ENCODE assay signal across 16 cellular contexts in the genomic region with DNA sequence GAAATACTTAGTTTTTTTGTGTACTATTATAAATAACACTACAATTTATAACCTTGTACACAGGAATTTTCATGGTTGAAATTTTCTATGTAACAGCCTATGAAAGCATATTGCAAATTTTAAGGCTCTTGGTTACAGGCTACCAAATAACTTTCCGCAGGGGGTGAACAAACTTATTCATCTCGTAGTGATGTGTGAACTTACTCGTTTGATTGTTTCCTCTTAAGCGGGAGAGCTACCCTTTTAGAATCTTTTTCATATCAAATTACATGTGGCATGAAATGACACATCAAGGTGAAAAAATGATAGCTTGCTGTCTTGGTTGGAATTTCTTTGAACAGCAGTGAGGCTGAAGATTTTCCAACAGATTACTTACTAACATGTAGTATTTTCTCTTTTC.
DNase-seq lines count a peak whose midpoint lies in the region; ATAC-seq and TF ChIP-seq lines count a peak whose summit lies in the region.
"Had no signal": no experiment of that assay in that cellular context is flagged by ENCODE, and none has a peak within 500 bp of the region (broad histone marks: within the 10 kb centered on the region; RNA-seq: fewer than 3 reads in every experiment).

No MANE protein-coding gene starts in this region.

- H2AFZ ChIP-seq in Karpas-422 (ENCODE audit: low read length) (0 out of 2 replicates have a peak overlapping the region, but pooled peaks have one; percentile 17), parathyroid adenoma (no peak overlapping the region)
- H2AFZ ChIP-seq: GM23248 had no signal

- H3K9me2 ChIP-seq in Karpas-422 (replicated peaks; ENCODE audit: insufficient read depth, low read length): no peaks in the 10 kb centered on the region

- H3K9me3 ChIP-seq in Karpas-422 (ENCODE audit: low read length) (no peaks in the 10 kb centered on the region), parathyroid adenoma (ENCODE audit: control insufficient read depth, low read length) (no peaks in the 10 kb centered on the region), HAP-1 (no peaks in the 10 kb centered on the region)
- H3K9me3 ChIP-seq: A549, Caco-2 had no signal

- H3K4me3 Mint-ChIP-seq in activated T-cell treated with anti-CD3 and anti-CD28 coated beads, Interleukin-2, amount 50 U/mL, for 72 hours: peak overlapping the region; percentile 29 to 44
- H3K4me3 Mint-ChIP-seq: CD4-positive, alpha-beta T cell had no signal

- H3K36me3 ChIP-seq in Karpas-422 (ENCODE audit: insufficient read depth, low read length) (no peaks in the 10 kb centered on the region), parathyroid adenoma (ENCODE audit: control insufficient read depth, insufficient read depth, low read length) (no peaks in the 10 kb centered on the region), HAP-1 (replicated peaks) (no peaks in the 10 kb centered on the region)

- ATAC-seq in activated T-cell treated with anti-CD3 and anti-CD28 coated beads, Interleukin-2, amount 50 U/mL, for 72 hours (replicated peaks in 1 of 2): peak in 1 of 2 donors; percentile 27
- ATAC-seq: A549, HepG2 had no signal

- no peaks in the 10 kb centered on the region for H4K20me1 ChIP-seq in Karpas-422 (ENCODE audit: insufficient read depth, low read depth, low read length)

- peaks cover 0 to 1% of the 10 kb centered on the region in 2 donors for H3K9me3 Mint-ChIP-seq in activated T-cell treated with anti-CD3 and anti-CD28 coated beads, Interleukin-2, amount 50 U/mL, for 72 hours
- H3K9me3 Mint-ChIP-seq: CD4-positive, alpha-beta T cell had no signal

- H3K79me2 ChIP-seq in Karpas-422 (ENCODE audit: low read length) (no peaks in the 10 kb centered on the region), parathyroid adenoma (no peaks in the 10 kb centered on the region)

- H3K9ac ChIP-seq in Karpas-422 (ENCODE audit: low read length) (no peak overlapping the region), parathyroid adenoma (no peak overlapping the region)
- H3K9ac ChIP-seq: GM23248 had no signal

- H3K4me3 ChIP-seq in Karpas-422 (ENCODE audit: low read length) (no peak overlapping the region), parathyroid adenoma (ENCODE audit: low read depth, low read length) (peak overlapping the region; percentile 23), HAP-1 (no peak overlapping the region)
- H3K4me3 ChIP-seq: A549, GM23248 had no signal

- no peaks in the 10 kb centered on the region for H3K27me3 ChIP-seq in Karpas-422 (ENCODE audit: low read length)
- no peaks in the 10 kb centered on the region for H3K27me3 ChIP-seq in parathyroid adenoma (ENCODE audit: control insufficient read depth, insufficient read depth, low read length)
- H3K27me3 ChIP-seq in HAP-1 (ENCODE audit: low read depth): no peaks in the 10 kb centered on the region

- no peaks in the 10 kb centered on the region for H3K36me3 Mint-ChIP-seq in activated T-cell treated with anti-CD3 and anti-CD28 coated beads, Interleukin-2, amount 50 U/mL, for 72 hours (ENCODE audit: insufficient read depth in 2 of 2)

- no peak for TF ChIP-seq CTCF in parathyroid adenoma (IDR thresholded peaks at IDR 0.05)

- H3K27me3 Mint-ChIP-seq in activated T-cell treated with anti-CD3 and anti-CD28 coated beads, Interleukin-2, amount 50 U/mL, for 72 hours (ENCODE audit: low read depth): no peaks in the 10 kb centered on the region
- H3K27me3 Mint-ChIP-seq: CD4-positive, alpha-beta T cell had no signal

- in situ Hi-C loops in HAP-1 (cut with MboI; ENCODE audit: low sequenced_read_pairs): no loop called here

- H3K27ac Mint-ChIP-seq in activated T-cell treated with anti-CD3 and anti-CD28 coated beads, Interleukin-2, amount 50 U/mL, for 72 hours: no peak overlapping the region
- H3K27ac Mint-ChIP-seq: CD4-positive, alpha-beta T cell had no signal

- peaks cover 69% of the 10 kb centered on the region for H3K4me1 ChIP-seq in Karpas-422 (ENCODE audit: low read length)
- peaks cover 10% of the 10 kb centered on the region for H3K4me1 ChIP-seq in parathyroid adenoma
- H3K4me1 ChIP-seq in HAP-1: no peaks in the 10 kb centered on the region
- H3K4me1 ChIP-seq: Caco-2 had no signal

- H3K4me2 ChIP-seq in Karpas-422 (ENCODE audit: low read depth, low read length, poor library complexity, severe bottlenecking): peak overlapping the region; percentile 51
- H3K4me2 ChIP-seq in parathyroid adenoma (ENCODE audit: low read length): peak overlapping the region; percentile 58
- H3K4me2 ChIP-seq: A549 had no signal

- H3K4me1 Mint-ChIP-seq in activated T-cell treated with anti-CD3 and anti-CD28 coated beads, Interleukin-2, amount 50 U/mL, for 72 hours (ENCODE audit: low read depth): peaks cover 50% of the 10 kb centered on the region

- DNase-seq in NCI-H2171 treated with DMSO at 0.1 percent for 48 hours (lab: John Stamatoyannopoulos, UW) (peak; percentile 24), NCI-H2171 (lab: John Stamatoyannopoulos, UW) (no peak), Karpas-422 (no peak), HAP-1 (ENCODE audit: low spot score in 2 of 2) (no peak)
- no peak for DNase-seq in activated T-cell treated with anti-CD3 and anti-CD28 coated beads, Interleukin-2, amount 50 U/mL, for 72 hours
- DNase-seq in activated T-cell treated with anti-CD3 and anti-CD28 coated beads, Interleukin-2, amount 50 U/mL, for 48 hours: no peak
- DNase-seq: AML-193; Caco-2; CD4-positive, alpha-beta T cell; GM23248; H7 had no signal

- H3K27ac ChIP-seq in Karpas-422 (ENCODE audit: low read length) (no peak overlapping the region), parathyroid adenoma (no peak overlapping the region)
- H3K27ac ChIP-seq: 22Rv1, A549, C4-2B, GM23248 had no signal
